In genomic region chr1:115874497-115874896, GRCh38 we compare ENCODE assay signal across 1 cellular context.
TF ChIP-seq lines count a peak whose summit lies in the region.

No MANE protein-coding gene starts in this region.

TF ChIP-seq in K562, 482 proteins besides CTCF, POLR2A, EP300 and RAD21 (continued from another document):
- TF ChIP-seq PATZ1 (CRISPR knock-in tag; IDR thresholded peaks at IDR 0.05; ENCODE audit: borderline replicate concordance) (peak; percentile 44; the same call in 1 of the 2 replicates), ZNF24 (IDR thresholded peaks at IDR 0.05) (no peak), NFE2L1 (tag; IDR thresholded peaks at IDR 0.05; ENCODE audit: borderline replicate concordance, low read depth) (no peak), HOMEZ (CRISPR knock-in tag; IDR thresholded peaks at IDR 0.05) (no peak), SMAD3 (CRISPR knock-in tag; conservative IDR thresholded peaks at IDR 0.05) (peak; percentile 80), SETDB1 (IDR thresholded peaks at IDR 0.05; ENCODE audit: low read length) (no peak), ZSCAN29 (IDR thresholded peaks at IDR 0.05) (no peak), ZKSCAN8 (CRISPR knock-in tag; IDR thresholded peaks at IDR 0.05) (peak; percentile 84; the same call in 1 of the 2 replicates), NR2C2 (CRISPR knock-in tag; IDR thresholded peaks at IDR 0.05) (no peak), NR2C2 (tag; IDR thresholded peaks at IDR 0.05) (no peak), AFF4 (CRISPR knock-in tag; IDR thresholded peaks at IDR 0.05) (no peak), ZNF696 (CRISPR knock-in tag; conservative IDR thresholded peaks at IDR 0.05) (no peak), HES1 (IDR thresholded peaks at IDR 0.05; ENCODE audit: low read depth) (no peak), ZNF311 (CRISPR knock-in tag; IDR thresholded peaks at IDR 0.05) (peak; percentile 86; the same call in 1 of the 2 replicates), NR2C1 (IDR thresholded peaks at IDR 0.05) (no peak), NR2C1 (tag; IDR thresholded peaks at IDR 0.05) (0 out of 2 replicates have a peak, but pooled peaks have one; percentile 28)
